ENCODE assay signal across 20 cellular contexts in the genomic region with DNA sequence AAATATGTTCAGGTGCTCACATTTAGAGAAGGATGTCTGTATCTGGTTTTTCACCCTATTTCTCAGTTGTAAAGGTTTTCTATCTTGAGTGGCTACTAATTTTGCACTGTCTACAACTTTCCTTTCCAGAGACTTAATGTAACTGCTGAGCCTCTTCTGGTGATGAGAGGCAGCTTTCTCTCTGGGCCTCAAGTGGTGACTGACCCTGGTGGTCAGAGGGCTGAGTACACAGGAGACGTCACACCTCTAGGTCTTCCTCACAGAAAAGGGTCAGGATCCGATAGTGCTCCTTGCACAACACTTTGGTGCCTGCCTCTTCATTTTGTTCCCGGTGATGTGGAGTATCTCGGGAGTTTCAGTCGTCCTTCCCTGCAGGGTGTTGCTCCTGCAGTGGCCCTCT.
A peak's percentile ranks its signal among the peaks of the same experiment; 100 is the strongest.
DNase-seq lines count a peak whose midpoint lies in the region; ATAC-seq, FAIRE-seq and TF ChIP-seq lines count a peak whose summit lies in the region.
"Had no signal": no experiment of that assay in that cellular context is flagged by ENCODE, and none has a peak within 500 bp of the region (broad histone marks: within the 10 kb centered on the region; RNA-seq: fewer than 3 reads in every experiment).

No MANE protein-coding gene starts in this region.

- ATAC-seq in Right ventricle myocardium superior (ENCODE audit: poor library complexity), result peak; percentile 20
- ATAC-seq in lung (ENCODE audit: insufficient read depth, low FRiP score), result peak; percentile 27
- peak; percentile 11 for ATAC-seq in stimulated activated effector memory CD8-positive, alpha-beta T cell treated with anti-CD3 and anti-CD28 coated beads, Interleukin-12 subunit alpha, Interleukin-12 subunit beta, amount 100 ng/mL, for 72 hours
- no peak for ATAC-seq in omental fat pad (ENCODE audit: low FRiP score)
- no peak for ATAC-seq in HG02623 (IDR thresholded peaks at IDR 0.05; ENCODE audit: unreplicated experiment)
- ATAC-seq: A549, HCT116, HepG2 had no signal

- 76 to 86% methylated on average over 5 of the region's 5 CpGs for WGBS in lung, 2 donors

- H3K4me1 Mint-ChIP-seq in stimulated activated effector memory CD8-positive, alpha-beta T cell treated with anti-CD3 and anti-CD28 coated beads, Interleukin-12 subunit alpha, Interleukin-12 subunit beta, amount 100 ng/mL, for 72 hours, result no peaks in the 10 kb centered on the region

- H3K4me3 Mint-ChIP-seq in stimulated activated effector memory CD8-positive, alpha-beta T cell treated with anti-CD3 and anti-CD28 coated beads, Interleukin-12 subunit alpha, Interleukin-12 subunit beta, amount 100 ng/mL, for 72 hours, result no peak overlapping the region
- H3K4me3 Mint-ChIP-seq: CD4-positive, alpha-beta T cell had no signal

- no peak for TF ChIP-seq POLR2A in GM12892 (IDR thresholded peaks at IDR 0.05; ENCODE audit: low read depth, low read length)

- TF ChIP-seq CTCF in left ventricle myocardium inferior (IDR thresholded peaks at IDR 0.05; ENCODE audit: borderline replicate concordance), result no peak
- no peak for TF ChIP-seq CTCF in lung (IDR thresholded peaks at IDR 0.05; ENCODE audit: control extremely low read depth, extremely low read depth)
- no peak for TF ChIP-seq CTCF in omental fat pad (IDR thresholded peaks at IDR 0.05)

- H3K36me3 ChIP-seq in left ventricle myocardium inferior (no peaks in the 10 kb centered on the region), lung (ENCODE audit: control insufficient read depth in 2 of 2, insufficient read depth in 2 of 2, low read length in 2 of 2) (no peaks in the 10 kb centered on the region)

- intact Hi-C loops in Right ventricle myocardium superior (cut with DNase I) (no loop called here), left ventricle myocardium inferior (cut with micrococcal nuclease) (no loop called here)

- H3K4me1 ChIP-seq in left ventricle myocardium inferior, result peaks cover 36% of the 10 kb centered on the region
- H3K4me1 ChIP-seq in lung (ENCODE audit: control insufficient read depth in 2 of 2, insufficient read depth in 2 of 2, low read length in 2 of 2), result peaks cover 0 to 9% of the 10 kb centered on the region in 2 donors
- H3K4me1 ChIP-seq: A549, Caco-2 had no signal

- H3K27ac Mint-ChIP-seq in stimulated activated effector memory CD8-positive, alpha-beta T cell treated with anti-CD3 and anti-CD28 coated beads, Interleukin-12 subunit alpha, Interleukin-12 subunit beta, amount 100 ng/mL, for 72 hours, result no peak overlapping the region
- H3K27ac Mint-ChIP-seq: CD4-positive, alpha-beta T cell had no signal

- H3K4me3 ChIP-seq in left ventricle myocardium inferior (no peak overlapping the region), lung (no peak overlapping the region)
- H3K4me3 ChIP-seq: A549 had no signal

- DNase-seq in Right ventricle myocardium superior, result no peak
- DNase-seq in left ventricle myocardium inferior, result no peak
- DNase-seq in lung (ENCODE audit: low spot score), result no peak
- DNase-seq in stimulated activated effector memory CD8-positive, alpha-beta T cell treated with anti-CD3 and anti-CD28 coated beads, Interleukin-12 subunit alpha, Interleukin-12 subunit beta, amount 100 ng/mL, for 72 hours (ENCODE audit: low spot score in 2 of 2), result no peak
- no peak for DNase-seq in GM12892 (ENCODE audit: insufficient read length)
- no peak for DNase-seq in omental fat pad (ENCODE audit: low spot score)
- DNase-seq: Caco-2; CD4-positive, alpha-beta T cell; GOT3; H7 had no signal

- H3K27me3 ChIP-seq in left ventricle myocardium inferior (ENCODE audit: low read depth), result no peaks in the 10 kb centered on the region
- H3K27me3 ChIP-seq in lung (ENCODE audit: control insufficient read depth, insufficient read depth), result no peaks in the 10 kb centered on the region

- H3K9me3 ChIP-seq in left ventricle myocardium inferior (replicated peaks) (no peaks in the 10 kb centered on the region), lung (ENCODE audit: control insufficient read depth in 2 of 2, insufficient read depth in 1 of 2, low read length in 1 of 2) (no peaks in the 10 kb centered on the region)
- H3K9me3 ChIP-seq: A549, Caco-2 had no signal

- no peaks in the 10 kb centered on the region for H3K36me3 Mint-ChIP-seq in stimulated activated effector memory CD8-positive, alpha-beta T cell treated with anti-CD3 and anti-CD28 coated beads, Interleukin-12 subunit alpha, Interleukin-12 subunit beta, amount 100 ng/mL, for 72 hours

- H3K27ac ChIP-seq in left ventricle myocardium inferior (replicated peaks) (no peak overlapping the region), lung (ENCODE audit: low read depth in 1 of 2, low read length in 1 of 2) (no peak overlapping the region)
- H3K27ac ChIP-seq: 22Rv1, A549, C4-2B had no signal

- no peak for FAIRE-seq in GM12892 (lab: Jason Lieb, UNC)
- FAIRE-seq: A549, D721Med, G401.6, GM12891, GM18507, HepG2 had no signal

- H3K9me3 Mint-ChIP-seq in stimulated activated effector memory CD8-positive, alpha-beta T cell treated with anti-CD3 and anti-CD28 coated beads, Interleukin-12 subunit alpha, Interleukin-12 subunit beta, amount 100 ng/mL, for 72 hours, result peaks cover 18% of the 10 kb centered on the region

Comparison
In these comparisons a context has a peak if more than half of its experiments do, and no peak if none do; other contexts are left out.
1. ATAC-seq: peak in Right ventricle myocardium superior (single experiment), lung (single experiment) and stimulated activated effector memory CD8-positive, alpha-beta T cell treated with anti-CD3 and anti-CD28 coated beads, Interleukin-12 subunit alpha, Interleukin-12 subunit beta, amount 100 ng/mL, for 72 hours (single experiment); none in omental fat pad (single experiment) and HG02623 (single experiment).